Comparison of ENCODE assay signal across 1 cellular context in genomic region chr7:102210787-102211186, GRCh38.
TF ChIP-seq lines count a peak whose summit lies in the region.

No MANE protein-coding gene starts in this region.

TF ChIP-seq in HepG2, 621 proteins besides CTCF, POLR2A, EP300 and RAD21 (continued from another document):
- TF ChIP-seq PAXIP1 (CRISPR knock-in tag; conservative IDR thresholded peaks at IDR 0.05) (0 out of 2 replicates have a peak, but pooled peaks have one; percentile 31), GATAD2A (CRISPR knock-in tag; IDR thresholded peaks at IDR 0.05) (0 out of 2 replicates have a peak, but pooled peaks have one; percentile 27), ZNF18 (CRISPR knock-in tag; IDR thresholded peaks at IDR 0.05; ENCODE audit: insufficient replicate concordance) (peak; percentile 90), HNF4A (CRISPR knock-in tag; IDR thresholded peaks at IDR 0.05) (peak; percentile 78), CSRNP2 (CRISPR knock-in tag; conservative IDR thresholded peaks at IDR 0.05; ENCODE audit: low read depth) (no peak), ARNTL (CRISPR knock-in tag; IDR thresholded peaks at IDR 0.05) (peak; percentile 83; the same call in 1 of the 2 replicates), SAP130 (CRISPR knock-in tag; IDR thresholded peaks at IDR 0.05; ENCODE audit: low read depth) (peak; percentile 49; the same call in 1 of the 2 replicates)
